ENCODE assay signal across 24 cellular contexts in the genomic region with DNA sequence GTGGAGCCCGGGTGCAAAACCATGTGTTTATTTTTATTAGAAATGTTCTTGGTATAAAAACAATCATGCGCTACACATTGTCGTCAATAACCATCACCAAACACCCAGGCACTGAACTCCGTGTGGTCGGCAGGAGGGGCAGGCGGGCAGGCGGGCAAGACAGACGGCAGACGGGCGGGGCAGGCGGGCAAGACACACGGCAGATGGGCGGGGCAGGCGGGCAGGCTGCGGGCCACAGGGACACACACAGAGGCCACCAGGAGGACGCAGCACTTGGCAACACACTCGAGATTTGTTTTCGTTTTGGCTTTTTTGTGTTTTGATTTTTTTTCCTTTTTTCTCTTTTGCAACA.
DNase-seq lines count a peak whose midpoint lies in the region; ATAC-seq and TF ChIP-seq lines count a peak whose summit lies in the region.
"Had no signal": no experiment of that assay in that cellular context is flagged by ENCODE, and none has a peak within 500 bp of the region (broad histone marks: within the 10 kb centered on the region; RNA-seq: fewer than 3 reads in every experiment).

No MANE protein-coding gene starts in this region.

- H3K36me3 Mint-ChIP-seq in activated T-helper 2 cell treated with anti-CD3 and anti-CD28 coated beads, Interferon-gamma antibody, Interleukin-2, Interleukin-4, amounts not matched to agents 10 μg/mL and 5 μg/mL and 100 μg/mL, durations not matched to agents 14 hours and 24 hours and 36 hours (ENCODE audit: low read depth), result no peaks in the 10 kb centered on the region
- peaks cover 2% of the 10 kb centered on the region for H3K36me3 Mint-ChIP-seq in effector memory CD8-positive, alpha-beta T cell (ENCODE audit: insufficient read depth)
- H3K36me3 Mint-ChIP-seq: activated CD4-positive, alpha-beta memory T cell treated with anti-CD3 and anti-CD28 coated beads for 36 hours had no signal

- no peak overlapping the region for H3K4me3 Mint-ChIP-seq in activated T-helper 2 cell treated with anti-CD3 and anti-CD28 coated beads, Interferon-gamma antibody, Interleukin-2, Interleukin-4, amounts not matched to agents 10 μg/mL and 5 μg/mL and 100 μg/mL, durations not matched to agents 14 hours and 24 hours and 36 hours (ENCODE audit: low read depth)
- no peak overlapping the region for H3K4me3 Mint-ChIP-seq in effector memory CD8-positive, alpha-beta T cell
- H3K4me3 Mint-ChIP-seq: activated B cell treated with CpG ODN at 0.5 μM for 24 hours; activated CD4-positive, alpha-beta memory T cell treated with anti-CD3 and anti-CD28 coated beads for 36 hours; dendritic cell treated with granulocyte-macrophage colony-stimulating factor and Interleukin-4, amounts not matched to agents 40 ng/mL and 50 ng/mL, for 4 days; H9; stimulated activated naive CD8-positive, alpha-beta T cell treated with anti-CD3 and anti-CD28 coated beads, Interleukin-15, amount 100 ng/mL, for 72 hours had no signal

- TF ChIP-seq CTCF in mucosa of descending colon (IDR thresholded peaks at IDR 0.05) (no peak), GM10248 (IDR thresholded peaks at IDR 0.05; ENCODE audit: control extremely low read depth, extremely low read depth, low read depth, missing control alignments) (no peak), BE2C (IDR thresholded peaks at IDR 0.05; ENCODE audit: low read depth, low read length) (no peak)

- H3K4me1 ChIP-seq in mucosa of descending colon (ENCODE audit: low read depth) (peaks cover 5% of the 10 kb centered on the region), BE2C (peaks cover 8% of the 10 kb centered on the region)
- H3K4me1 ChIP-seq: adrenal gland, breast epithelium, spleen, upper lobe of left lung had no signal

- H3K36me3 ChIP-seq in mucosa of descending colon (ENCODE audit: low read depth) (no peaks in the 10 kb centered on the region), BE2C (no peaks in the 10 kb centered on the region)
- H3K36me3 ChIP-seq: adrenal gland, breast epithelium, neutrophil, spleen, upper lobe of left lung had no signal

- H3K27me3 ChIP-seq in BE2C, result no peaks in the 10 kb centered on the region
- H3K27me3 ChIP-seq: adrenal gland, breast epithelium, neutrophil, upper lobe of left lung had no signal

- intact Hi-C loops in mucosa of descending colon (cut with DNase I, micrococcal nuclease), result loop anchor here in 1 of 2 donors (10.0 kb wide), 1 partner anchor 247 kb away; no protein-coding TSS in a partner anchor
- intact Hi-C loops in activated T-helper 2 cell treated with anti-CD3 and anti-CD28 coated beads, Interferon-gamma antibody, Interleukin-2, Interleukin-4, amounts not matched to agents 10 μg/mL and 5 μg/mL and 100 μg/mL, durations not matched to agents 14 hours and 24 hours and 36 hours (cut with micrococcal nuclease), result no loop called here

- H3K9me3 ChIP-seq in mucosa of descending colon (no peaks in the 10 kb centered on the region), BE2C (peaks cover 2% of the 10 kb centered on the region; the same call in 1 of the 2 replicates)
- H3K9me3 ChIP-seq: adrenal gland, breast epithelium, neutrophil, upper lobe of left lung had no signal

- no peak overlapping the region for H3K27ac Mint-ChIP-seq in activated T-helper 2 cell treated with anti-CD3 and anti-CD28 coated beads, Interferon-gamma antibody, Interleukin-2, Interleukin-4, amounts not matched to agents 10 μg/mL and 5 μg/mL and 100 μg/mL, durations not matched to agents 14 hours and 24 hours and 36 hours
- H3K27ac Mint-ChIP-seq in effector memory CD8-positive, alpha-beta T cell, result no peak overlapping the region
- H3K27ac Mint-ChIP-seq: activated B cell treated with CpG ODN at 0.5 μM for 24 hours; activated CD4-positive, alpha-beta memory T cell treated with anti-CD3 and anti-CD28 coated beads for 36 hours; dendritic cell treated with granulocyte-macrophage colony-stimulating factor and Interleukin-4, amounts not matched to agents 40 ng/mL and 50 ng/mL, for 4 days; H9; stimulated activated naive CD8-positive, alpha-beta T cell treated with anti-CD3 and anti-CD28 coated beads, Interleukin-15, amount 100 ng/mL, for 72 hours had no signal

- CTCF ChIA-PET in GM10248 (lab: Yijun Ruan, JAX), result no interaction called here

- H3K4me3 ChIP-seq in mucosa of descending colon, result no peak overlapping the region
- H3K4me3 ChIP-seq in BE2C (ENCODE audit: low read depth, low read length), result no peak overlapping the region
- H3K4me3 ChIP-seq: adrenal gland, breast epithelium, spleen, upper lobe of left lung had no signal

- H3K27me3 Mint-ChIP-seq in activated T-helper 2 cell treated with anti-CD3 and anti-CD28 coated beads, Interferon-gamma antibody, Interleukin-2, Interleukin-4, amounts not matched to agents 10 μg/mL and 5 μg/mL and 100 μg/mL, durations not matched to agents 14 hours and 24 hours and 36 hours (ENCODE audit: low read depth), result no peaks in the 10 kb centered on the region
- H3K27me3 Mint-ChIP-seq in effector memory CD8-positive, alpha-beta T cell, result peaks cover 12 to 44% of the 10 kb centered on the region in 2 donors
- H3K27me3 Mint-ChIP-seq: stimulated activated naive CD8-positive, alpha-beta T cell treated with anti-CD3 and anti-CD28 coated beads, Interleukin-15, amount 100 ng/mL, for 72 hours had no signal

- peak; percentile 89 for ATAC-seq in mucosa of descending colon
- ATAC-seq in effector memory CD8-positive, alpha-beta T cell (replicated peaks), result no peak
- ATAC-seq: left ventricle myocardium superior; stimulated activated naive CD8-positive, alpha-beta T cell treated with anti-CD3 and anti-CD28 coated beads, Interleukin-15, amount 100 ng/mL, for 72 hours had no signal

- DNase-seq in NCI-H1694 treated with DMSO at 0.1 percent for 48 hours (lab: John Stamatoyannopoulos, UW) (peak; percentile 5), NCI-H1694 (lab: John Stamatoyannopoulos, UW) (no peak), NCI-H748 (lab: John Stamatoyannopoulos, UW; ENCODE audit: unreplicated experiment) (peak; percentile 75), mucosa of descending colon (peak; percentile 81 to 87 (median 86)), GM10248 (ENCODE audit: extremely low spot score) (no peak), BE2C (no peak)
- DNase-seq in activated T-helper 2 cell treated with anti-CD3 and anti-CD28 coated beads, Interferon-gamma antibody, Interleukin-2, Interleukin-4, amounts not matched to agents 10 μg/mL and 5 μg/mL and 100 μg/mL, durations not matched to agents 14 hours and 24 hours and 36 hours (ENCODE audit: low spot score), result no peak
- DNase-seq in effector memory CD8-positive, alpha-beta T cell, result no peak
- DNase-seq: activated B cell treated with CpG ODN at 0.5 μM for 24 hours; activated CD4-positive, alpha-beta memory T cell treated with anti-CD3 and anti-CD28 coated beads for 36 hours; adrenal gland; H9; head of caudate nucleus; Kasumi-1; left ventricle myocardium superior; NCI-H1105; NK-92 treated with Interleukin-12 subunit alpha and Interleukin-12 subunit beta, amount 100 ng/mL, for 24 hours; stimulated activated CD4-positive, alpha-beta T cell treated with anti-CD3 and anti-CD28 coated beads, Interleukin-4, amount 100 ng/mL, for 24 hours; stimulated activated naive CD8-positive, alpha-beta T cell treated with anti-CD3 and anti-CD28 coated beads, Interleukin-15, amount 100 ng/mL, for 72 hours had no signal

- H3K4me1 Mint-ChIP-seq in activated T-helper 2 cell treated with anti-CD3 and anti-CD28 coated beads, Interferon-gamma antibody, Interleukin-2, Interleukin-4, amounts not matched to agents 10 μg/mL and 5 μg/mL and 100 μg/mL, durations not matched to agents 14 hours and 24 hours and 36 hours (ENCODE audit: low read depth), result no peaks in the 10 kb centered on the region
- H3K4me1 Mint-ChIP-seq in effector memory CD8-positive, alpha-beta T cell (ENCODE audit: low read depth in 2 of 2), result peaks cover 0 to 4% of the 10 kb centered on the region in 2 donors
- H3K4me1 Mint-ChIP-seq: activated B cell treated with CpG ODN at 0.5 μM for 24 hours; stimulated activated naive CD8-positive, alpha-beta T cell treated with anti-CD3 and anti-CD28 coated beads, Interleukin-15, amount 100 ng/mL, for 72 hours had no signal

- POLR2A ChIA-PET in GM10248 (lab: Yijun Ruan, JAX), result no interaction called here

- H3K9me3 Mint-ChIP-seq in activated T-helper 2 cell treated with anti-CD3 and anti-CD28 coated beads, Interferon-gamma antibody, Interleukin-2, Interleukin-4, amounts not matched to agents 10 μg/mL and 5 μg/mL and 100 μg/mL, durations not matched to agents 14 hours and 24 hours and 36 hours, result no peaks in the 10 kb centered on the region
- H3K9me3 Mint-ChIP-seq in effector memory CD8-positive, alpha-beta T cell, result no peaks in the 10 kb centered on the region
- H3K9me3 Mint-ChIP-seq: activated CD4-positive, alpha-beta memory T cell treated with anti-CD3 and anti-CD28 coated beads for 36 hours; dendritic cell treated with granulocyte-macrophage colony-stimulating factor and Interleukin-4, amounts not matched to agents 40 ng/mL and 50 ng/mL, for 4 days; stimulated activated naive CD8-positive, alpha-beta T cell treated with anti-CD3 and anti-CD28 coated beads, Interleukin-15, amount 100 ng/mL, for 72 hours had no signal

Comparison
In these comparisons a context has a peak if more than half of its experiments do, and no peak if none do; other contexts are left out.
1. DNase-seq: peak in NCI-H1694 treated with DMSO at 0.1 percent for 48 hours (single experiment), NCI-H748 (single experiment) and mucosa of descending colon (3 of 3); none in NCI-H1694 (single experiment), activated T-helper 2 cell treated with anti-CD3 and anti-CD28 coated beads, Interferon-gamma antibody, Interleukin-2, Interleukin-4, amounts not matched to agents 10 μg/mL and 5 μg/mL and 100 μg/mL, durations not matched to agents 14 hours and 24 hours and 36 hours (single experiment), GM10248 (single experiment), BE2C (single experiment) and effector memory CD8-positive, alpha-beta T cell (0 of 3).